ENCODE assay signal across 1 cellular context in the genomic region with DNA sequence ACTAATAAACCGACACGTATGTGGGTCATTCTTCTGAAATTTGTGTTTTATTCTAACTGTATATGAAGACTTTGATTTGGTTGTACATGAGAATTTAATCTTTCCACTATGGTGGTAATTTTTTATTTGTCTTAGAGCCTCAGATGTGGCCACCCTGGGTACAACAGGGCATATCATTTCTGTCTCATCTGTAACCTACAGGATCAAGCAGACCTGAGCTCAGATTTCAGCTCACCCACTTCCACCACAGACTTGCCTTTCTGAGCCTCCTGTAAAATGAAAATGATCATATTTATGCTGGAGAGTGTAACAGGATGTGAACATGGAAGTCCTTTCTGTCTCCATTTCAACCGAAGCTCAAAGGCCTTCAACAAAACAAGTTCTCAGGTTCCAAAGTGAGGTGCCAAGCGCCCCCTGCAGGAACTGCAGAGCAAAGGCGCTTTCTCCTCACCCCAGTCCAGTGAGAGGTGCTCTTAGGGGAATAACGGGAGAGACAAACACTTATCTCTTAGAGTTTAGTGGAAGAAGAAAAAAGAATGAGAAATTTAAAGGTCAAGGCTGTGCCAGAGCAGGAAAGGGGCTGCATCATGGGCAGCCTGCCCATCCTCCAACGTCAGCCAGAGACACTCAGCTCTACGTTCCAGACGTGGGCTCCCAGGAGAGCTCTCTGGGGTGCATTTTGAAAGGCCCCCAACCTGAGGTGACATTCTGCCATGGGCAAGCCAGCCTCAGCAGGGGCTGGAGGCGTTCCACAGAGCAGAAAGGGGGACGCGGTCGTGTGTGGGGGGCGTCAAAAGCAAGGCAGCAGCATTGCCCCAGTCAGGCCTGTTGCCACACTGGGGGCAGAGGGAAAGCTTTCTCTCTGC.
TF ChIP-seq lines count a peak whose summit lies in the region.

No MANE protein-coding gene starts in this region.

TF ChIP-seq in GM23338, 12 proteins besides CTCF, POLR2A, EP300 and RAD21 (continued from another document):
- TF ChIP-seq, protein P1, sequence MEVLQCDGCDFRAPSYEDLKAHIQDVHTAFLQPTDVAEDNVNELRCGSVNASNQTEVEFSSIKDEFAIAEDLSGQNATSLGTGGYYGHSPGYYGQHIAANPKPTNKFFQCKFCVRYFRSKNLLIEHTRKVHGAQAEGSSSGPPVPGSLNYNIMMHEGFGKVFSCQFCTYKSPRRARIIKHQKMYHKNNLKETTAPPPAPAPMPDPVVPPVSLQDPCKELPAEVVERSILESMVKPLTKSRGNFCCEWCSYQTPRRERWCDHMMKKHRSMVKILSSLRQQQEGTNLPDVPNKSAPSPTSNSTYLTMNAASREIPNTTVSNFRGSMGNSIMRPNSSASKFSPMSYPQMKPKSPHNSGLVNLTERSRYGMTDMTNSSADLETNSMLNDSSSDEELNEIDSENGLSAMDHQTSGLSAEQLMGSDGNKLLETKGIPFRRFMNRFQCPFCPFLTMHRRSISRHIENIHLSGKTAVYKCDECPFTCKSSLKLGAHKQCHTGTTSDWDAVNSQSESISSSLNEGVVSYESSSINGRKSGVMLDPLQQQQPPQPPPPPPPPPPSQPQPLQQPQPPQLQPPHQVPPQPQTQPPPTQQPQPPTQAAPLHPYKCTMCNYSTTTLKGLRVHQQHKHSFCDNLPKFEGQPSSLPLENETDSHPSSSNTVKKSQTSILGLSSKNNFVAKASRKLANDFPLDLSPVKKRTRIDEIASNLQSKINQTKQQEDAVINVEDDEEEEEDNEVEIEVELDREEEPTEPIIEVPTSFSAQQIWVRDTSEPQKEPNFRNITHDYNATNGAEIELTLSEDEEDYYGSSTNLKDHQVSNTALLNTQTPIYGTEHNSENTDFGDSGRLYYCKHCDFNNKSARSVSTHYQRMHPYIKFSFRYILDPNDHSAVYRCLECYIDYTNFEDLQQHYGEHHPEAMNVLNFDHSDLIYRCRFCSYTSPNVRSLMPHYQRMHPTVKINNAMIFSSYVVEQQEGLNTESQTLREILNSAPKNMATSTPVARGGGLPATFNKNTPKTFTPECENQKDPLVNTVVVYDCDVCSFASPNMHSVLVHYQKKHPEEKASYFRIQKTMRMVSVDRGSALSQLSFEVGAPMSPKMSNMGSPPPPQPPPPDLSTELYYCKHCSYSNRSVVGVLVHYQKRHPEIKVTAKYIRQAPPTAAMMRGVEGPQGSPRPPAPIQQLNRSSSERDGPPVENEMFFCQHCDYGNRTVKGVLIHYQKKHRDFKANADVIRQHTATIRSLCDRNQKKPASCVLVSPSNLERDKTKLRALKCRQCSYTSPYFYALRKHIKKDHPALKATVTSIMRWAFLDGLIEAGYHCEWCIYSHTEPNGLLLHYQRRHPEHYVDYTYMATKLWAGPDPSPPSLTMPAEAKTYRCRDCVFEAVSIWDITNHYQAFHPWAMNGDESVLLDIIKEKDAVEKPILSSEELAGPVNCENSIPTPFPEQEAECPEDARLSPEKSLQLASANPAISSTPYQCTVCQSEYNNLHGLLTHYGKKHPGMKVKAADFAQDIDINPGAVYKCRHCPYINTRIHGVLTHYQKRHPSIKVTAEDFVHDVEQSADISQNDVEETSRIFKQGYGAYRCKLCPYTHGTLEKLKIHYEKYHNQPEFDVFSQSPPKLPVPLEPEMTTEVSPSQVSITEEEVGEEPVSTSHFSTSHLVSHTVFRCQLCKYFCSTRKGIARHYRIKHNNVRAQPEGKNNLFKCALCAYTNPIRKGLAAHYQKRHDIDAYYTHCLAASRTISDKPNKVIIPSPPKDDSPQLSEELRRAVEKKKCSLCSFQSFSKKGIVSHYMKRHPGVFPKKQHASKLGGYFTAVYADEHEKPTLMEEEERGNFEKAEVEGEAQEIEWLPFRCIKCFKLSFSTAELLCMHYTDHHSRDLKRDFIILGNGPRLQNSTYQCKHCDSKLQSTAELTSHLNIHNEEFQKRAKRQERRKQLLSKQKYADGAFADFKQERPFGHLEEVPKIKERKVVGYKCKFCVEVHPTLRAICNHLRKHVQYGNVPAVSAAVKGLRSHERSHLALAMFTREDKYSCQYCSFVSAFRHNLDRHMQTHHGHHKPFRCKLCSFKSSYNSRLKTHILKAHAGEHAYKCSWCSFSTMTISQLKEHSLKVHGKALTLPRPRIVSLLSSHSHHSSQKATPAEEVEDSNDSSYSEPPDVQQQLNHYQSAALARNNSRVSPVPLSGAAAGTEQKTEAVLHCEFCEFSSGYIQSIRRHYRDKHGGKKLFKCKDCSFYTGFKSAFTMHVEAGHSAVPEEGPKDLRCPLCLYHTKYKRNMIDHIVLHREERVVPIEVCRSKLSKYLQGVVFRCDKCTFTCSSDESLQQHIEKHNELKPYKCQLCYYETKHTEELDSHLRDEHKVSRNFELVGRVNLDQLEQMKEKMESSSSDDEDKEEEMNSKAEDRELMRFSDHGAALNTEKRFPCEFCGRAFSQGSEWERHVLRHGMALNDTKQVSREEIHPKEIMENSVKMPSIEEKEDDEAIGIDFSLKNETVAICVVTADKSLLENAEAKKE (CRISPR knock-in tag; IDR thresholded peaks at IDR 0.05): peak; percentile 96
